In the genomic region with DNA sequence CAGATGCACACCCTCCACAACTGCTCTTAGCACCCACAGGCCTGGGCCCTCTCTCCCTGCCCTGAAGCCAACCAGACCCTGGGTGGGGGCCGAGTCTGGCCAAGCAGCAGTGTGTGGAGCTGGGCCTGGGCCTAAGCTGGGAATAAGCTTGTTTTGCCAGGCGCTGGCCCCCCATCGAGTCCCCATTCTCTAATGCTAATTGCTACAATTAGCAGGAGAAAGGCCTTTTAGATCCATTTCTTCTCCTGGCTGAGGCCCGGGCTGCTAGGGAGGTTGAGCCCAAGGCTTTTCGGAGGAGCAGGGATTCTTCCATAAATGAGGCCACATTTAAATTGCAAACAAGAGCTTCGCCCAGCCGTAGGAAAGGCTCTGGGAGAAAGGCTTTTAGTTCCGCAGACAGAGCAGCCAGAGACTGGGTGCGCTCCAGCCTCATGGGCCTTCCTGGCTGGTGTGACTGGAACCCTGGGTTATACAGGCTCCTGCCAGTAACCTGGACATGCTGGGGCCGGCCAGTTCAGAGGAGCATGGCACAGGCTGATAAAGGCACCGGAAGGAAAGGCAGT, we compare ENCODE assay signal across 14 cellular contexts. TPM values are rescaled to one million over a fixed set of nuclear protein-coding genes. Genes with fewer than 3 reads are reported as not detected.
DNase-seq lines count a peak whose midpoint lies in the region; ATAC-seq, FAIRE-seq and TF ChIP-seq lines count a peak whose summit lies in the region.
"Had no signal": no experiment of that assay in that cellular context is flagged by ENCODE, and none has a peak within 500 bp of the region (broad histone marks: within the 10 kb centered on the region; RNA-seq: fewer than 3 reads in every experiment).

No MANE protein-coding gene starts in this region.

- H3K56ac ChIP-seq in H1 (replicated peaks; ENCODE audit: insufficient read length, low read depth, low read length): peak overlapping the region; percentile 18

- peak overlapping the region; percentile 93 for H2BK5ac ChIP-seq in H1 (ENCODE audit: low read depth, low read length)

- peak overlapping the region; percentile 94 for H2BK20ac ChIP-seq in H1 (ENCODE audit: low read length)

- peak overlapping the region; percentile 51 for H2BK120ac ChIP-seq in H1 (replicated peaks; ENCODE audit: low read depth, low read length)

- no peak overlapping the region for H3K23ac ChIP-seq in H1 (ENCODE audit: insufficient read length)

- POLR2A ChIA-PET in H1 (lab: Charles Lee; ENCODE audit: partially characterized antibody): interaction anchor here (0.5 to 2.5 kb wide), 16 partner anchors 9 to 237 kb away, joined by 3 to 11 read pairs (median 4); a partner anchor contains a TSS

- FAIRE-seq in H1 (lab: Jason Lieb, UNC) (peak; percentile 96), D721Med (lab: Jason Lieb, UNC) (no peak)
- FAIRE-seq: RCC 7860 had no signal

- H4K91ac ChIP-seq in H1 (replicated peaks; ENCODE audit: insufficient read length, low read length): peak overlapping the region; percentile 63

- H4K5ac ChIP-seq in H1 (ENCODE audit: insufficient read length, low read depth, low read length): peak overlapping the region; percentile 74

- peak in 1 of 2 donors; percentile 2 for ATAC-seq in lower lobe of right lung
- no peak for ATAC-seq in upper lobe of right lung
- ATAC-seq in GM19397 (IDR thresholded peaks at IDR 0.05; ENCODE audit: unreplicated experiment): no peak
- ATAC-seq: activated CD4-positive, CD25-positive, alpha-beta regulatory T cell treated with anti-CD3 and anti-CD28 coated beads, Interleukin-2, amount 50 U/mL, for 24 hours had no signal

- peak in 1 of 2 experiments; percentile 29; a peak in 1 of 4 replicates for TF ChIP-seq RAD21 in H1 (IDR thresholded peaks at IDR 0.05 in 1 of 2, conservative IDR thresholded peaks at IDR 0.05 in 1 of 2; ENCODE audit: low read depth in 2 of 2, low read length in 2 of 2)

- peak overlapping the region; percentile 69; the same call in 1 of the 2 replicates for H4K8ac ChIP-seq in H1 (ENCODE audit: extremely low read depth, insufficient read depth, low read length)

- peak in 1 of 2 experiments; percentile 82; a peak in 1 of 3 replicates for TF ChIP-seq EP300 in H1 (IDR thresholded peaks at IDR 0.05; ENCODE audit: borderline replicate concordance in 1 of 2, low read depth in 2 of 2, low read length in 2 of 2)

- H3K4me2 ChIP-seq in H1 (ENCODE audit: insufficient read depth in 1 of 2, low read depth in 2 of 2, low read length in 2 of 2): peak overlapping the region; percentile 65 to 76

- DNase-seq in cardiac septum (ENCODE audit: low spot score): peak; percentile 49
- DNase-seq in right atrium auricular region (ENCODE audit: low spot score): no peak
- peak; percentile 91 to 95 for DNase-seq in H1 (ENCODE audit: low read depth in 1 of 2, low spot score in 2 of 2)
- no peak for DNase-seq in lower lobe of right lung
- no peak for DNase-seq in upper lobe of right lung
- no peak for DNase-seq in D721Med (ENCODE audit: insufficient read length, low spot score)
- DNase-seq in activated CD4-positive, CD25-positive, alpha-beta regulatory T cell (lab: John Stamatoyannopoulos, UW): no peak
- DNase-seq: activated naive CD8-positive, alpha-beta T cell treated with anti-CD3 and anti-CD28 coated beads, Interleukin-2, amount 50 U/mL, for 24 hours; NCI-H1930 had no signal

- H2BK15ac ChIP-seq in H1 (ENCODE audit: low read length): no peak overlapping the region

- peak overlapping the region in 3 of 4 experiments; percentile 40 to 58 (median 47); a peak in 5 of 7 replicates for H3K9ac ChIP-seq in H1 (replicated peaks in 1 of 4; ENCODE audit: extremely low read depth in 1 of 4, low read depth in 3 of 4, low read length in 3 of 4)

- peak overlapping the region; percentile 99 for H2BK12ac ChIP-seq in H1 (ENCODE audit: low read depth, low read length)

- peak overlapping the region; percentile 100 for H2AK5ac ChIP-seq in H1 (ENCODE audit: low read depth, low read length)

- peaks cover 12% of the 10 kb centered on the region for H3K79me1 ChIP-seq in H1 (ENCODE audit: low read depth, low read length)

- peak in 1 of 2 experiments; percentile 57; a peak in 1 of 3 replicates for TF ChIP-seq POLR2A in H1 (IDR thresholded peaks at IDR 0.05; ENCODE audit: control extremely low read depth in 1 of 2, low read depth in 2 of 2, low read length in 2 of 2)

- no peaks in the 10 kb centered on the region for H3K27me3 ChIP-seq in right atrium auricular region
- H3K27me3 ChIP-seq in H1 (replicated peaks in 1 of 4; ENCODE audit: control insufficient read depth in 3 of 4, extremely low read depth in 1 of 4, insufficient read depth in 3 of 4, low read length in 3 of 4): no peaks in the 10 kb centered on the region; a peak in 1 of 7 replicates
- H3K27me3 ChIP-seq in lower lobe of right lung (ENCODE audit: low read depth): no peaks in the 10 kb centered on the region
- H3K27me3 ChIP-seq in upper lobe of right lung: no peaks in the 10 kb centered on the region
- H3K27me3 ChIP-seq: heart left ventricle had no signal

- H2AFZ ChIP-seq in H1 (ENCODE audit: low read length): no peak overlapping the region

- intact Hi-C loops in cardiac septum (cut with DNase I): loop anchor here (10.0 kb wide), 1 partner anchor 191 kb away; a partner anchor contains a TSS
- intact Hi-C loops in lower lobe of right lung (cut with DNase I): no loop called here
- intact Hi-C loops in upper lobe of right lung (cut with DNase I): no loop called here

- H3K27ac ChIP-seq in right atrium auricular region (no peak overlapping the region), H1 (ENCODE audit: low read depth, low read length) (peak overlapping the region; percentile 78), lower lobe of right lung (peak overlapping the region; percentile 40), upper lobe of right lung (peak overlapping the region; percentile 30)
- H3K27ac ChIP-seq: epithelial cell of prostate, heart left ventricle had no signal

- H3K4ac ChIP-seq in H1 (replicated peaks; ENCODE audit: insufficient read length, low read depth, low read length): peak overlapping the region; percentile 15

- H3K79me2 ChIP-seq in H1 (ENCODE audit: control insufficient read depth in 1 of 2, insufficient read depth in 2 of 2, low read length in 2 of 2): peaks cover 0 to 74% of the 10 kb centered on the region in 2 experiments; a peak in 2 of 4 replicates

- peak overlapping the region; percentile 98 for H3K18ac ChIP-seq in H1 (ENCODE audit: extremely low read depth, low read length)

- H3K4me1 ChIP-seq in right atrium auricular region (peaks cover 0 to 80% of the 10 kb centered on the region in 2 donors), H1 (replicated peaks in 1 of 4; ENCODE audit: control insufficient read depth in 3 of 4, insufficient read depth in 4 of 4, low read length in 3 of 4) (peaks cover 41 to 63% (median 57%) of the 10 kb centered on the region in 4 experiments), lower lobe of right lung (peaks cover 30% of the 10 kb centered on the region), upper lobe of right lung (peaks cover 22% of the 10 kb centered on the region)

- 1% methylated on average over 11 of the region's 11 CpGs; no CpG with 5 or more reads in 1 of the 2 experiments for WGBS in H1 (ENCODE audit: extremely low coverage in 1 of 2, insufficient coverage in 1 of 2, insufficient read length in 1 of 2, insufficient replicate concordance in 2 of 2, low coverage in 1 of 2, low lambda C conversion rate in 2 of 2, missing lambda C conversion rate in 1 of 2), 2 experiments

- no peak overlapping the region for H3K4me3 ChIP-seq in right atrium auricular region
- peak overlapping the region in 3 of 4 experiments; percentile 12 to 33 (median 24); a peak in 6 of 8 replicates for H3K4me3 ChIP-seq in H1 (ENCODE audit: extremely low read depth in 1 of 4, insufficient read depth in 2 of 4, low read depth in 3 of 4, low read length in 4 of 4)
- H3K4me3 ChIP-seq in lower lobe of right lung: no peak overlapping the region
- no peak overlapping the region for H3K4me3 ChIP-seq in upper lobe of right lung
- H3K4me3 ChIP-seq: heart left ventricle had no signal

- peaks cover 0 to 16% of the 10 kb centered on the region in 2 experiments for H4K20me1 ChIP-seq in H1 (replicated peaks in 1 of 2; ENCODE audit: control insufficient read depth in 1 of 2, insufficient read depth in 2 of 2, low read length in 2 of 2)

- no peak for TF ChIP-seq CTCF in right atrium auricular region (IDR thresholded peaks at IDR 0.05)
- TF ChIP-seq CTCF in H1 (IDR thresholded peaks at IDR 0.05; ENCODE audit: control extremely low read depth in 1 of 3, insufficient read depth in 1 of 3, low read depth in 1 of 3, low read length in 3 of 3): no peak
- no peak for TF ChIP-seq CTCF in lower lobe of right lung (IDR thresholded peaks at IDR 0.05)
- no peak for TF ChIP-seq CTCF in upper lobe of right lung (IDR thresholded peaks at IDR 0.05)
- no peak for TF ChIP-seq CTCF in D721Med (IDR thresholded peaks at IDR 0.05; ENCODE audit: insufficient read depth, missing control alignments)

- H3K9me3 ChIP-seq in right atrium auricular region (no peaks in the 10 kb centered on the region), H1 (ENCODE audit: insufficient read depth in 2 of 2, low read depth in 1 of 2, low read length in 1 of 2) (no peaks in the 10 kb centered on the region), lower lobe of right lung (no peaks in the 10 kb centered on the region), upper lobe of right lung (no peaks in the 10 kb centered on the region)
- H3K9me3 ChIP-seq: heart left ventricle had no signal

- no peaks in the 10 kb centered on the region for H3K36me3 ChIP-seq in right atrium auricular region
- H3K36me3 ChIP-seq in H1 (ENCODE audit: control insufficient read depth in 2 of 4, insufficient read depth in 4 of 4, low read length in 3 of 4): no peaks in the 10 kb centered on the region
- H3K36me3 ChIP-seq in lower lobe of right lung: no peaks in the 10 kb centered on the region
- no peaks in the 10 kb centered on the region for H3K36me3 ChIP-seq in upper lobe of right lung
- H3K36me3 ChIP-seq: heart left ventricle had no signal

- no peaks in the 10 kb centered on the region; the same call in 1 of the 2 replicates for H3K23me2 ChIP-seq in H1 (ENCODE audit: low read depth, low read length)

- no peak overlapping the region for H3K14ac ChIP-seq in H1 (ENCODE audit: insufficient read length)

- CTCF ChIA-PET in H1 (lab: Charles Lee; ENCODE audit: partially characterized antibody): interaction anchor here (0.7 to 1.8 kb wide), 12 partner anchors 8 to 212 kb away, joined by 3 to 5 read pairs (median 3); no protein-coding TSS in a partner anchor

RNA-seq across cellular contexts. Expression of a gene that starts 6.4 kb away (rescaled TPM):
- 0.57 TPM for total RNA-seq in cardiac septum
- total RNA-seq in right atrium auricular region: under 1 TPM; 0.35 to 0.37 TPM
- 1.2 TPM in 2 replicates for total RNA-seq in H1 (2021; fragmentation: NEBNext Ultra II Directional; extraction: Animal tissue kit (Norgen Biotek cat#: 25700))
- 0.19 and 0.21 TPM in 2 replicates for polyA plus RNA-seq in H1 (2011; rRNA removed)
- polyA plus RNA-seq in H1 (2011; cell fraction: cytosol; rRNA removed): 0.08 TPM
- polyA plus RNA-seq in H1 (2011; cell fraction: nucleus; rRNA removed): 2.4 TPM
- 0.19 to 0.30 TPM (median 0.24 TPM) in 4 replicates for polyA plus RNA-seq in H1 (2012, experiment 1 of 2)
- 0.01 TPM for polyA plus RNA-seq in H1 (2012, experiment 2 of 2)
- 0.20 TPM for polyA plus RNA-seq in H1 (2013, experiment 1 of 2)
- 0.13 TPM for polyA plus RNA-seq in H1 (2013, experiment 2 of 2)
- 6.2 and 7.3 TPM in 2 replicates for polyA minus RNA-seq in H1 (2011; rRNA and poly(A)+ RNA removed)
- 1.0 TPM for polyA minus RNA-seq in H1 (2011; cell fraction: cytosol; rRNA and poly(A)+ RNA removed)
- 21.4 TPM for polyA minus RNA-seq in H1 (2011; cell fraction: nucleus; rRNA and poly(A)+ RNA removed)
- total RNA-seq in lower lobe of right lung: 1.6 TPM
- 2.0 TPM for total RNA-seq in upper lobe of right lung

Comparison
In these comparisons a context has a peak if more than half of its experiments do, and no peak if none do; other contexts are left out.
1. DNase-seq: peak in cardiac septum (single experiment) and H1 (2 of 2); none in right atrium auricular region (single experiment), lower lobe of right lung (single experiment), upper lobe of right lung (single experiment), D721Med (single experiment) and activated CD4-positive, CD25-positive, alpha-beta regulatory T cell (0 of 4).
2. H3K27ac ChIP-seq: peak in H1 (single experiment), lower lobe of right lung (single experiment) and upper lobe of right lung (single experiment); none in right atrium auricular region (0 of 2).
3. H3K4me3 ChIP-seq: peak in H1 (3 of 4); none in right atrium auricular region (0 of 2), lower lobe of right lung (single experiment) and upper lobe of right lung (single experiment).